17 cellular contexts compared by ENCODE assay signal in genomic region chr6:159688977-159689376, GRCh38. TPM values are rescaled to one million over a fixed set of nuclear protein-coding genes. Genes with fewer than 3 reads are reported as not detected.
DNase-seq lines count a peak whose midpoint lies in the region; TF ChIP-seq lines count a peak whose summit lies in the region.
"Had no signal": no experiment of that assay in that cellular context is flagged by ENCODE, and none has a peak within 500 bp of the region (broad histone marks: within the 10 kb centered on the region; RNA-seq: fewer than 3 reads in every experiment).

No MANE protein-coding gene starts in this region.

- H3K36me3 Mint-ChIP-seq in activated CD4-positive, alpha-beta memory T cell treated with anti-CD3 and anti-CD28 coated beads for 36 hours, result peaks cover 44% of the 10 kb centered on the region
- H3K36me3 Mint-ChIP-seq in activated CD4-positive, alpha-beta memory T cell treated with anti-CD3 and anti-CD28 coated beads, Interleukin-2, amount 10 ng/mL, durations not matched to agents 7 days and 5 days (ENCODE audit: low read depth), result peaks cover 46% of the 10 kb centered on the region

- peaks cover 48% of the 10 kb centered on the region for H3K4me1 Mint-ChIP-seq in activated CD4-positive, alpha-beta memory T cell treated with anti-CD3 and anti-CD28 coated beads for 36 hours (ENCODE audit: low read depth)
- peaks cover 45% of the 10 kb centered on the region for H3K4me1 Mint-ChIP-seq in activated CD4-positive, alpha-beta memory T cell treated with anti-CD3 and anti-CD28 coated beads, Interleukin-2, amount 10 ng/mL, durations not matched to agents 7 days and 5 days

- H3K27me3 ChIP-seq in Loucy (ENCODE audit: insufficient read depth, low read length, poor library complexity, severe bottlenecking), result no peaks in the 10 kb centered on the region
- H3K27me3 ChIP-seq in skeletal muscle tissue (ENCODE audit: control insufficient read depth in 3 of 3, insufficient read depth in 3 of 3, low read length in 3 of 3), result no peaks in the 10 kb centered on the region
- H3K27me3 ChIP-seq: spleen had no signal

- H3K4me1 ChIP-seq in Loucy (ENCODE audit: insufficient read depth, low read length, poor library complexity, severe bottlenecking) (peaks cover 56% of the 10 kb centered on the region), skeletal muscle tissue (ENCODE audit: control insufficient read depth in 3 of 3, insufficient read depth in 3 of 3, low read length in 3 of 3) (peaks cover 18 to 38% (median 20%) of the 10 kb centered on the region in 3 donors)

- peaks cover 12% of the 10 kb centered on the region for H4K20me1 ChIP-seq in Loucy (ENCODE audit: insufficient read depth, low read length, poor library complexity, severe bottlenecking)

- no peak for DNase-seq in activated CD4-positive, alpha-beta memory T cell treated with anti-CD3 and anti-CD28 coated beads for 36 hours
- DNase-seq in activated CD4-positive, alpha-beta memory T cell treated with anti-CD3 and anti-CD28 coated beads, Interleukin-2, amount 10 ng/mL, durations not matched to agents 7 days and 5 days, result no peak
- DNase-seq in kidney tubule cell (ENCODE audit: low spot score) (peak; percentile 20), HT-29 (ENCODE audit: low spot score) (no peak), nucleus accumbens (lab: John Stamatoyannopoulos, UW) (no peak), ACHN (no peak)
- DNase-seq: activated CD4-positive, alpha-beta T cell treated with anti-CD3 and anti-CD28 coated beads for 48 hours; activated T-cell treated with anti-CD3 and anti-CD28 coated beads, Interleukin-2, amount 50 U/mL, for 4 hours; amygdala; foreskin fibroblast; NCI-H1436; spleen; stimulated activated naive CD4-positive, alpha-beta T cell; T1000 had no signal

- no peak for TF ChIP-seq CTCF in Loucy (conservative IDR thresholded peaks at IDR 0.05; ENCODE audit: low read length)

- CTCF ChIA-PET in activated CD4-positive, alpha-beta memory T cell treated with anti-CD3 and anti-CD28 coated beads for 36 hours (lab: Charles Lee), result interaction anchor here (1.1 to 1.2 kb wide), 3 partner anchors 11 to 517 kb away, joined by 3 read pairs; no protein-coding TSS in a partner anchor
- CTCF ChIA-PET in activated CD4-positive, alpha-beta memory T cell treated with anti-CD3 and anti-CD28 coated beads, Interleukin-2, amount 10 ng/mL, durations not matched to agents 7 days and 5 days (lab: Charles Lee), result interaction anchor here (0.6 to 4.9 kb wide), 4 partner anchors 36 to 515 kb away, joined by 3 to 34 read pairs (median 3); partner anchors contain the start of genes MRPL18 and TCP1

- H3K27ac Mint-ChIP-seq in activated CD4-positive, alpha-beta memory T cell treated with anti-CD3 and anti-CD28 coated beads for 36 hours, result peak overlapping the region; percentile 38
- H3K27ac Mint-ChIP-seq in activated CD4-positive, alpha-beta memory T cell treated with anti-CD3 and anti-CD28 coated beads, Interleukin-2, amount 10 ng/mL, durations not matched to agents 7 days and 5 days, result no peak overlapping the region

- peak overlapping the region; percentile 66 for H3K9ac ChIP-seq in Loucy (ENCODE audit: low read depth, low read length, poor library complexity, severe bottlenecking)
- peak overlapping the region; percentile 1 to 51 (median 36) for H3K9ac ChIP-seq in skeletal muscle tissue (ENCODE audit: low read depth in 1 of 3, low read length in 3 of 3)

- in situ Hi-C loops in ACHN (cut with HindIII; ENCODE audit: low pct_ligation_motif_present, low pct_unique_long_range_greater_than_20kb, low sequenced_read_pairs), result no loop called here

- H3K9me3 ChIP-seq in Loucy (ENCODE audit: insufficient read depth, low read depth, low read length) (no peaks in the 10 kb centered on the region), skeletal muscle tissue (ENCODE audit: control insufficient read depth in 3 of 3, low read length in 3 of 3) (no peaks in the 10 kb centered on the region)
- H3K9me3 ChIP-seq: spleen had no signal

- H3K4me3 ChIP-seq in Loucy (ENCODE audit: low read length, poor library complexity, severe bottlenecking), result peak overlapping the region; percentile 52
- peak overlapping the region in 1 of 3 donors; percentile 33 for H3K4me3 ChIP-seq in skeletal muscle tissue (ENCODE audit: low read length in 3 of 3)
- H3K4me3 ChIP-seq: SK-N-MC had no signal

- no peak overlapping the region for H3K4me3 Mint-ChIP-seq in activated CD4-positive, alpha-beta memory T cell treated with anti-CD3 and anti-CD28 coated beads for 36 hours
- no peak overlapping the region for H3K4me3 Mint-ChIP-seq in activated CD4-positive, alpha-beta memory T cell treated with anti-CD3 and anti-CD28 coated beads, Interleukin-2, amount 10 ng/mL, durations not matched to agents 7 days and 5 days
- H3K4me3 Mint-ChIP-seq: activated T-cell treated with anti-CD3 and anti-CD28 coated beads, Interleukin-2, amount 50 U/mL, for 4 hours had no signal

- H3K9me2 ChIP-seq in Loucy (replicated peaks; ENCODE audit: low read depth, low read length), result no peaks in the 10 kb centered on the region

- H3K36me3 ChIP-seq in Loucy (ENCODE audit: insufficient read depth, low read length), result peaks cover under 1% of the 10 kb centered on the region; the same call in 1 of the 2 replicates
- H3K36me3 ChIP-seq in skeletal muscle tissue (ENCODE audit: control insufficient read depth in 3 of 3, insufficient read depth in 3 of 3, low read length in 3 of 3), result peaks cover 21 to 34% (median 32%) of the 10 kb centered on the region in 3 donors

- POLR2A ChIA-PET in activated CD4-positive, alpha-beta memory T cell treated with anti-CD3 and anti-CD28 coated beads for 36 hours (lab: Charles Lee), result no interaction called here
- POLR2A ChIA-PET in activated CD4-positive, alpha-beta memory T cell treated with anti-CD3 and anti-CD28 coated beads, Interleukin-2, amount 10 ng/mL, durations not matched to agents 7 days and 5 days (lab: Charles Lee), result interaction anchor here (7.7 to 9.5 kb wide), 2 partner anchors 38 to 100 kb away, joined by 58 to 186 read pairs; partner anchors contain the start of genes MRPL18, TCP1 and WTAP

- H2AFZ ChIP-seq in Loucy (ENCODE audit: low read length), result no peak overlapping the region

- no peaks in the 10 kb centered on the region for H3K27me3 Mint-ChIP-seq in activated CD4-positive, alpha-beta memory T cell treated with anti-CD3 and anti-CD28 coated beads for 36 hours
- H3K27me3 Mint-ChIP-seq in activated CD4-positive, alpha-beta memory T cell treated with anti-CD3 and anti-CD28 coated beads, Interleukin-2, amount 10 ng/mL, durations not matched to agents 7 days and 5 days, result no peaks in the 10 kb centered on the region

- peaks cover 10% of the 10 kb centered on the region; the same call in 1 of the 2 replicates for H3F3A ChIP-seq in Loucy (ENCODE audit: low read depth)

- peak overlapping the region; percentile 78 for H3K4me2 ChIP-seq in Loucy (ENCODE audit: low read depth, low read length, poor library complexity, severe bottlenecking)

- no peaks in the 10 kb centered on the region for H3K9me3 Mint-ChIP-seq in activated CD4-positive, alpha-beta memory T cell treated with anti-CD3 and anti-CD28 coated beads for 36 hours
- no peaks in the 10 kb centered on the region for H3K9me3 Mint-ChIP-seq in activated CD4-positive, alpha-beta memory T cell treated with anti-CD3 and anti-CD28 coated beads, Interleukin-2, amount 10 ng/mL, durations not matched to agents 7 days and 5 days
- H3K9me3 Mint-ChIP-seq: activated T-cell treated with anti-CD3 and anti-CD28 coated beads, Interleukin-2, amount 50 U/mL, for 4 hours had no signal

- peaks cover 64% of the 10 kb centered on the region for H3K79me2 ChIP-seq in Loucy (ENCODE audit: insufficient read depth, low read length)

- intact Hi-C loops in activated CD4-positive, alpha-beta memory T cell treated with anti-CD3 and anti-CD28 coated beads for 36 hours (cut with micrococcal nuclease), result no loop called here

- no peak overlapping the region for H3K27ac ChIP-seq in skeletal muscle tissue (ENCODE audit: low read depth, low read length)
- H3K27ac ChIP-seq: SK-N-MC had no signal

RNA-seq across cellular contexts. Expression of gene SOD2, which starts 4.1 kb away (rescaled TPM):
- 100 to 1,000 TPM; 103 to 108 TPM for total RNA-seq in activated CD4-positive, alpha-beta memory T cell treated with anti-CD3 and anti-CD28 coated beads for 36 hours
- total RNA-seq in activated CD4-positive, alpha-beta memory T cell treated with anti-CD3 and anti-CD28 coated beads, Interleukin-2, amount 10 ng/mL, durations not matched to agents 7 days and 5 days, result 10 to 100 TPM; 76.5 to 84.8 TPM
- total RNA-seq in skeletal muscle tissue, result 28.7 TPM
- total RNA-seq in HT-29 (2014; rRNA removed; shearing (Covaris generic)), result 64.8 and 69.7 TPM in 2 replicates

RNA-seq across cellular contexts. Expression of gene WTAP, which starts 38.3 kb away (rescaled TPM):
- 10 to 100 TPM; 87.6 to 90.2 TPM for total RNA-seq in activated CD4-positive, alpha-beta memory T cell treated with anti-CD3 and anti-CD28 coated beads for 36 hours
- 100 to 1,000 TPM; 124 TPM for total RNA-seq in activated CD4-positive, alpha-beta memory T cell treated with anti-CD3 and anti-CD28 coated beads, Interleukin-2, amount 10 ng/mL, durations not matched to agents 7 days and 5 days
- total RNA-seq in skeletal muscle tissue, result 64.7 TPM
- 53.2 and 61.5 TPM in 2 replicates for total RNA-seq in HT-29 (2014; rRNA removed; shearing (Covaris generic))
